ENCODE assay signal across 8 cellular contexts in the genomic region with DNA sequence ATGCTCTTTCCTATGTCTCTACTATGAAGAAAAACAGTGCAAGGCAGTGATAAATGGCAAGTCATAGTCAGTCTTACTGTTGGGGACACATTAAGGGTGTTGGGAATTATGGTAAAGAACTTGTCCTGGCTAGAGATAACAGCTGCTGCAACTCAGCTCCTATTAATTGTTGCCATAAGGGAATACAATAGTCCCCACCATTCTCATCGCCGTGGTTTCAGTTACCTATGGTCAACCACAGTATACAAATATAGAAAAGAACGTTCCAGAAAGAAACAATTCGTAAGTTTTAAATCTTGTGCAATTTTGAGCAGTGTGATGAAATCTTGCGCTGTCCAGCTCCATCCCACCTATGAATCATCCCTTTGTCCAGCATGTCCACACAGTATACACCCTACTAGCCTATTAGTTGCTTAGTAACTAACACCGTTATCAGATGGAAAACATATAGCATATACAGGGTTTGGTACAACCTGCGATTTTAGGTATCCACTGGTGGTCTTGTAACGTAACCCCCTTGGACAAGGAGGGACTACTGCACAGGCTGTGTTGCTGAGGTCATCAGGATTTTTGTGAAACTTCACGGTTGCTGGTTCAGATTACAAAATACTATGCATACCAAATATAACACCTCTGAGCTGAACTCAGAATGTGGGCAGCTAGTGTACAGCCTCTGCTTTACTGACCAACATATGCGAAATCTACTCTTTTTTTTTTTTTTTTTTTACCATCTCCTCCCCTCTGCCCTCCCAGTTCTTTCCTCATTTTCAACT. TPM values are rescaled to one million over a fixed set of nuclear protein-coding genes. Genes with fewer than 3 reads are reported as not detected.
DNase-seq lines count a peak whose midpoint lies in the region; ATAC-seq and TF ChIP-seq lines count a peak whose summit lies in the region.

No MANE protein-coding gene starts in this region.

- TF ChIP-seq CTCF in KMS-11 (conservative IDR thresholded peaks at IDR 0.05; ENCODE audit: low read depth, low read length) (no peak), astrocyte of the spinal cord (IDR thresholded peaks at IDR 0.05; ENCODE audit: low read depth, low read length) (no peak), liver (IDR thresholded peaks at IDR 0.05; ENCODE audit: low read depth, low read length, missing input control) (no peak), GM20000 (IDR thresholded peaks at IDR 0.05; ENCODE audit: extremely low read depth, missing control alignments) (no peak)

- H3K36me3 ChIP-seq in KMS-11 (ENCODE audit: insufficient read depth) (peaks cover 2% of the 10 kb centered on the region; the same call in 1 of the 2 replicates), liver (ENCODE audit: control insufficient read depth in 4 of 4, insufficient read depth in 3 of 4, low read depth in 1 of 4, low read length in 3 of 4) (peaks cover 9 to 68% (median 57%) of the 10 kb centered on the region in 4 donors)

- in situ Hi-C loops in ACHN (cut with HindIII; ENCODE audit: low pct_ligation_motif_present, low pct_unique_long_range_greater_than_20kb, low sequenced_read_pairs) (no loop called here), astrocyte of the spinal cord (cut with HindIII; ENCODE audit: low sequenced_read_pairs) (no loop called here)

- H2AFZ ChIP-seq in KMS-11 (ENCODE audit: low read depth): no peak overlapping the region

- peaks cover 14% of the 10 kb centered on the region; the same call in 1 of the 2 replicates for H3K79me2 ChIP-seq in KMS-11 (ENCODE audit: insufficient read depth, low read depth)

- H3K27ac ChIP-seq in KMS-11: peak overlapping the region; percentile 64
- peak overlapping the region in 1 of 2 donors; percentile 52 for H3K27ac ChIP-seq in liver (ENCODE audit: low read depth in 1 of 2, low read length in 2 of 2)

- H3K9ac ChIP-seq in KMS-11: peak overlapping the region; percentile 17; the same call in 1 of the 2 replicates
- no peak overlapping the region for H3K9ac ChIP-seq in liver (ENCODE audit: low read depth in 1 of 2, low read length in 2 of 2)

- H3K9me3 ChIP-seq in liver (ENCODE audit: control insufficient read depth in 4 of 4, low read length in 3 of 4): no peaks in the 10 kb centered on the region

- H3K4me3 ChIP-seq in KMS-11 (IDR thresholded peaks at IDR 0.05; ENCODE audit: insufficient read depth, low read depth, low read length) (no peak overlapping the region), astrocyte of the spinal cord (ENCODE audit: low read depth, low read length) (no peak overlapping the region), liver (ENCODE audit: low read depth in 1 of 3, low read length in 3 of 3) (no peak overlapping the region)

- DNase-seq in ACHN (peak; percentile 50), astrocyte of the spinal cord (ENCODE audit: low read depth, low spot score) (peak; percentile 91), retina (no peak), GM20000 (ENCODE audit: low spot score) (no peak), NCI-H526 (lab: John Stamatoyannopoulos, UW) (no peak)

- WGBS in liver: 77% methylated on average over 10 of the region's 10 CpGs

- H3K4me1 ChIP-seq in KMS-11 (ENCODE audit: low read depth, poor library complexity, severe bottlenecking): peaks cover 76% of the 10 kb centered on the region
- H3K4me1 ChIP-seq in liver (ENCODE audit: control insufficient read depth in 4 of 4, insufficient read depth in 4 of 4, low read length in 3 of 4): peaks cover 0 to 5% (median 0%) of the 10 kb centered on the region in 4 donors

- TF ChIP-seq RAD21 in liver (IDR thresholded peaks at IDR 0.05): no peak

- H4K20me1 ChIP-seq in KMS-11 (ENCODE audit: insufficient read depth): no peaks in the 10 kb centered on the region

- H3K4me2 ChIP-seq in KMS-11: peak overlapping the region; percentile 74

- H3K27me3 ChIP-seq in KMS-11 (ENCODE audit: insufficient read depth, low read depth) (no peaks in the 10 kb centered on the region), liver (ENCODE audit: control insufficient read depth in 4 of 4, insufficient read depth in 4 of 4, low read length in 3 of 4) (no peaks in the 10 kb centered on the region)

- no peak for ATAC-seq in HG03045 (IDR thresholded peaks at IDR 0.05; ENCODE audit: unreplicated experiment)

TF ChIP-seq in liver, 16 proteins besides CTCF, POLR2A, EP300 and RAD21:
- no peak for TF ChIP-seq YY1 (IDR thresholded peaks at IDR 0.05)
- TF ChIP-seq, protein P1, sequence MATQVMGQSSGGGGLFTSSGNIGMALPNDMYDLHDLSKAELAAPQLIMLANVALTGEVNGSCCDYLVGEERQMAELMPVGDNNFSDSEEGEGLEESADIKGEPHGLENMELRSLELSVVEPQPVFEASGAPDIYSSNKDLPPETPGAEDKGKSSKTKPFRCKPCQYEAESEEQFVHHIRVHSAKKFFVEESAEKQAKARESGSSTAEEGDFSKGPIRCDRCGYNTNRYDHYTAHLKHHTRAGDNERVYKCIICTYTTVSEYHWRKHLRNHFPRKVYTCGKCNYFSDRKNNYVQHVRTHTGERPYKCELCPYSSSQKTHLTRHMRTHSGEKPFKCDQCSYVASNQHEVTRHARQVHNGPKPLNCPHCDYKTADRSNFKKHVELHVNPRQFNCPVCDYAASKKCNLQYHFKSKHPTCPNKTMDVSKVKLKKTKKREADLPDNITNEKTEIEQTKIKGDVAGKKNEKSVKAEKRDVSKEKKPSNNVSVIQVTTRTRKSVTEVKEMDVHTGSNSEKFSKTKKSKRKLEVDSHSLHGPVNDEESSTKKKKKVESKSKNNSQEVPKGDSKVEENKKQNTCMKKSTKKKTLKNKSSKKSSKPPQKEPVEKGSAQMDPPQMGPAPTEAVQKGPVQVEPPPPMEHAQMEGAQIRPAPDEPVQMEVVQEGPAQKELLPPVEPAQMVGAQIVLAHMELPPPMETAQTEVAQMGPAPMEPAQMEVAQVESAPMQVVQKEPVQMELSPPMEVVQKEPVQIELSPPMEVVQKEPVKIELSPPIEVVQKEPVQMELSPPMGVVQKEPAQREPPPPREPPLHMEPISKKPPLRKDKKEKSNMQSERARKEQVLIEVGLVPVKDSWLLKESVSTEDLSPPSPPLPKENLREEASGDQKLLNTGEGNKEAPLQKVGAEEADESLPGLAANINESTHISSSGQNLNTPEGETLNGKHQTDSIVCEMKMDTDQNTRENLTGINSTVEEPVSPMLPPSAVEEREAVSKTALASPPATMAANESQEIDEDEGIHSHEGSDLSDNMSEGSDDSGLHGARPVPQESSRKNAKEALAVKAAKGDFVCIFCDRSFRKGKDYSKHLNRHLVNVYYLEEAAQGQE (IDR thresholded peaks at IDR 0.05): peak; percentile 33

RNA-seq across cellular contexts. Expression of gene ZFR, which starts 53.5 kb away (rescaled TPM):
- total RNA-seq in liver: 10 to 100 TPM; 35.8 to 44.5 TPM
- polyA plus RNA-seq in liver: 10 to 100 TPM; 17.5 to 25.8 TPM

Comparison
In these comparisons a context has a peak if more than half of its experiments do, and no peak if none do; other contexts are left out.
1. DNase-seq: peak in ACHN (single experiment) and astrocyte of the spinal cord (single experiment); none in retina (single experiment), GM20000 (single experiment) and NCI-H526 (0 of 2).